In genomic region chr19:18392417-18392816, GRCh38 we compare ENCODE assay signal across 1 cellular context.
TF ChIP-seq lines count a peak whose summit lies in the region.

No MANE protein-coding gene starts in this region.

TF ChIP-seq in endothelial cell of umbilical vein, 7 proteins besides CTCF, POLR2A, EP300 and RAD21:
- TF ChIP-seq, protein P1, sequence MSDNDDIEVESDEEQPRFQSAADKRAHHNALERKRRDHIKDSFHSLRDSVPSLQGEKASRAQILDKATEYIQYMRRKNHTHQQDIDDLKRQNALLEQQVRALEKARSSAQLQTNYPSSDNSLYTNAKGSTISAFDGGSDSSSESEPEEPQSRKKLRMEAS (IDR thresholded peaks at IDR 0.05; ENCODE audit: insufficient read depth, insufficient read length): no peak
- peak; percentile 39 for TF ChIP-seq GATA2 (IDR thresholded peaks at IDR 0.05; ENCODE audit: insufficient read depth, insufficient read length, low read depth, low read length)
- no peak for TF ChIP-seq EZH2 (IDR thresholded peaks at IDR 0.05; ENCODE audit: borderline replicate concordance, low read depth, low read length, severe bottlenecking)
- no peak for TF ChIP-seq POLR2AphosphoS5 (IDR thresholded peaks at IDR 0.05; ENCODE audit: insufficient read depth, low read depth, low read length)
- TF ChIP-seq FOS (IDR thresholded peaks at IDR 0.05; ENCODE audit: borderline replicate concordance, insufficient read depth, low read length): peak; percentile 72
- TF ChIP-seq MYC (IDR thresholded peaks at IDR 0.05; ENCODE audit: low read depth, low read length): no peak
- peak; percentile 14 for TF ChIP-seq JUN (IDR thresholded peaks at IDR 0.05; ENCODE audit: borderline replicate concordance, insufficient read depth, insufficient read length, low read depth)
